ENCODE assay signal across 1 cellular context in genomic region chr12:109624467-109624866, GRCh38.
TF ChIP-seq lines count a peak whose summit lies in the region.

No MANE protein-coding gene starts in this region.

TF ChIP-seq in K562, 482 proteins besides CTCF, POLR2A, EP300 and RAD21 (continued from another document):
- TF ChIP-seq UBTF (IDR thresholded peaks at IDR 0.05; ENCODE audit: borderline replicate concordance in 1 of 2, low read depth in 2 of 2, low read length in 2 of 2) (no peak), NFIC (IDR thresholded peaks at IDR 0.05) (0 out of 2 replicates have a peak, but pooled peaks have one; percentile 10), NFE2L1 (tag; IDR thresholded peaks at IDR 0.05; ENCODE audit: borderline replicate concordance, low read depth) (no peak), ZFP36 (IDR thresholded peaks at IDR 0.05; ENCODE audit: low read depth, low read length, partially characterized antibody) (no peak), OTX1 (CRISPR knock-in tag; IDR thresholded peaks at IDR 0.05) (no peak)
